In genomic region chr6:136751478-136751956, GRCh38 we compare ENCODE assay signal across 8 cellular contexts. TPM values are rescaled to one million over a fixed set of nuclear protein-coding genes. Genes with fewer than 3 reads are reported as not detected.
A peak's percentile ranks its signal among the peaks of the same experiment; 100 is the strongest.
DNase-seq lines count a peak whose midpoint lies in the region; ATAC-seq and TF ChIP-seq lines count a peak whose summit lies in the region.

No MANE protein-coding gene starts in this region.

- H2BK120ac ChIP-seq in mesenchymal stem cell (ENCODE audit: low read depth, low read length): no peak overlapping the region

- H2AFZ ChIP-seq in mammary epithelial cell (ENCODE audit: low read depth, low read length) (no peak overlapping the region), mesenchymal stem cell (ENCODE audit: low read depth, low read length) (no peak overlapping the region)

- no peaks in the 10 kb centered on the region for H3K9me3 ChIP-seq in breast epithelium
- H3K9me3 ChIP-seq in mammary epithelial cell (replicated peaks; ENCODE audit: insufficient read depth, low read length): no peaks in the 10 kb centered on the region
- no peaks in the 10 kb centered on the region for H3K9me3 ChIP-seq in mesenchymal stem cell (ENCODE audit: control insufficient read depth, low read length)
- H3K9me3 ChIP-seq in testis: no peaks in the 10 kb centered on the region

- H4K91ac ChIP-seq in mesenchymal stem cell (ENCODE audit: low read length): no peak overlapping the region

- H3K23ac ChIP-seq in mesenchymal stem cell (ENCODE audit: low read length in 2 of 2): no peak overlapping the region

- WGBS in mammary epithelial cell (ENCODE audit: low coverage, missing lambda C conversion rate): 100% methylated on average over 4 of the region's 5 CpGs
- 96% methylated on average over 3 of the region's 5 CpGs for WGBS in mesenchymal stem cell
- WGBS in testis, 2 donors: 57% methylated on average over 5 of the region's 5 CpGs

- CTCF ChIA-PET in mammary epithelial cell (lab: Charles Lee; ENCODE audit: low non-redundant PET): no interaction called here

- H2AK5ac ChIP-seq in mesenchymal stem cell (ENCODE audit: low read length, severe bottlenecking): no peak overlapping the region

- no peak overlapping the region for H3K4ac ChIP-seq in mesenchymal stem cell (ENCODE audit: low read depth in 1 of 2, low read length in 2 of 2)

- intact Hi-C loops in breast epithelium (cut with DNase I; ENCODE audit: low total_unique reads): no loop called here
- intact Hi-C loops in mammary epithelial cell (cut with micrococcal nuclease): no loop called here
- intact Hi-C loops in testis (cut with DNase I; ENCODE audit: low total_unique reads): no loop called here

- H3K9ac ChIP-seq in mammary epithelial cell (ENCODE audit: insufficient read depth, low read length) (no peak overlapping the region), mesenchymal stem cell (ENCODE audit: low read length) (peak overlapping the region; percentile 46)

- DNase-seq in breast epithelium (ENCODE audit: low spot score in 2 of 2): no peak
- no peak for DNase-seq in mammary epithelial cell
- DNase-seq in SKM-1 (lab: John Stamatoyannopoulos, UW; ENCODE audit: unreplicated experiment): peak; percentile 55
- DNase-seq in mesenchymal stem cell: no peak
- DNase-seq in testis: no peak
- DNase-seq in chondrocyte (ENCODE audit: low spot score): no peak
- DNase-seq in SK-N-DZ (ENCODE audit: low spot score): no peak

- no peak overlapping the region for H3K27ac Mint-ChIP-seq in chondrocyte (ENCODE audit: unreplicated experiment)

- no peak overlapping the region for H3K14ac ChIP-seq in mesenchymal stem cell (ENCODE audit: low read length in 2 of 2)

- no peak overlapping the region for H3K4me3 Mint-ChIP-seq in chondrocyte (ENCODE audit: unreplicated experiment)

- no peak overlapping the region for H3K4me3 ChIP-seq in breast epithelium
- H3K4me3 ChIP-seq in mammary epithelial cell (replicated peaks in 1 of 3; ENCODE audit: insufficient read depth in 1 of 3, low read depth in 2 of 3, low read length in 3 of 3): no peak overlapping the region
- H3K4me3 ChIP-seq in mesenchymal stem cell (ENCODE audit: insufficient read depth in 1 of 2, low read depth in 1 of 2, low read length in 2 of 2): no peak overlapping the region
- no peak overlapping the region for H3K4me3 ChIP-seq in testis

- H3K36me3 Mint-ChIP-seq in chondrocyte (ENCODE audit: low read depth): no peaks in the 10 kb centered on the region

- H3K27me3 ChIP-seq in breast epithelium (no peaks in the 10 kb centered on the region), mammary epithelial cell (ENCODE audit: insufficient read depth, low read length) (no peaks in the 10 kb centered on the region), mesenchymal stem cell (ENCODE audit: control insufficient read depth in 1 of 2, insufficient read depth in 1 of 2, low read length in 2 of 2) (no peaks in the 10 kb centered on the region), testis (no peaks in the 10 kb centered on the region)

- H4K20me1 ChIP-seq in mammary epithelial cell (ENCODE audit: insufficient read depth, low read length): no peaks in the 10 kb centered on the region

- H3K27me3 Mint-ChIP-seq in chondrocyte (ENCODE audit: low read depth): no peaks in the 10 kb centered on the region

- peak; percentile 92 for ATAC-seq in HG02938 (IDR thresholded peaks at IDR 0.05; ENCODE audit: unreplicated experiment)

- no TSS peak for BruUV-seq in mammary epithelial cell (replicated peaks; lab: Mats Ljungman, UMichigan)

- TF ChIP-seq CTCF in breast epithelium (IDR thresholded peaks at IDR 0.05) (no peak), mammary epithelial cell (conservative IDR thresholded peaks at IDR 0.05 in 1 of 2, IDR thresholded peaks at IDR 0.05 in 1 of 2; ENCODE audit: extremely low read depth in 1 of 2, insufficient read depth in 1 of 2, low read depth in 1 of 2, low read length in 2 of 2) (no peak), testis (IDR thresholded peaks at IDR 0.05) (no peak), chondrocyte (IDR thresholded peaks at IDR 0.05) (no peak)

- dilution Hi-C loops in mammary epithelial cell (cut with HindIII; ENCODE audit: low sequenced_read_pairs): no loop called here

- no peak overlapping the region for H2BK12ac ChIP-seq in mesenchymal stem cell (ENCODE audit: low read length in 2 of 2)

- no peaks in the 10 kb centered on the region for H3K9me3 Mint-ChIP-seq in chondrocyte (ENCODE audit: low read depth)

- in situ Hi-C loops in mammary epithelial cell (cut with MboI; ENCODE audit: low sequenced_read_pairs in 2 of 2): no loop called here

- H2BK5ac ChIP-seq in mesenchymal stem cell (ENCODE audit: low read depth, low read length, poor library complexity, severe bottlenecking): no peak overlapping the region

- no peak overlapping the region for H4K8ac ChIP-seq in mesenchymal stem cell (ENCODE audit: low read length)

- H3K36me3 ChIP-seq in breast epithelium: no peaks in the 10 kb centered on the region
- no peaks in the 10 kb centered on the region for H3K36me3 ChIP-seq in mammary epithelial cell (ENCODE audit: insufficient read depth, low read length)
- H3K36me3 ChIP-seq in mesenchymal stem cell (ENCODE audit: control insufficient read depth in 1 of 2, insufficient read depth in 2 of 2, low read depth in 1 of 2, low read length in 2 of 2): no peaks in the 10 kb centered on the region
- no peaks in the 10 kb centered on the region for H3K36me3 ChIP-seq in testis (ENCODE audit: low read depth, missing control alignments)

- H3K4me1 Mint-ChIP-seq in chondrocyte (ENCODE audit: low read depth): peaks cover 6% of the 10 kb centered on the region

- H3K27ac ChIP-seq in breast epithelium (peak overlapping the region; percentile 45 to 62), mammary epithelial cell (ENCODE audit: insufficient read depth, low read depth, low read length) (no peak overlapping the region), mesenchymal stem cell (ENCODE audit: low read length, poor library complexity, severe bottlenecking) (no peak overlapping the region), testis (peak overlapping the region in 1 of 2 donors; percentile 24)

- H3K4me2 ChIP-seq in mammary epithelial cell (ENCODE audit: insufficient read depth, low read depth, low read length): no peak overlapping the region
- H3K4me2 ChIP-seq in mesenchymal stem cell (ENCODE audit: low read length, poor library complexity, severe bottlenecking): no peak overlapping the region

- no peak for TF ChIP-seq POLR2A in breast epithelium (IDR thresholded peaks at IDR 0.05)
- TF ChIP-seq POLR2A in testis (IDR thresholded peaks at IDR 0.05): no peak

- H2BK15ac ChIP-seq in mesenchymal stem cell (ENCODE audit: low read depth, poor library complexity, severe bottlenecking): no peak overlapping the region

- no peak overlapping the region for H3K18ac ChIP-seq in mesenchymal stem cell (ENCODE audit: low read depth in 1 of 2, low read length in 2 of 2)

- peaks cover 23% of the 10 kb centered on the region for H3K79me1 ChIP-seq in mesenchymal stem cell (replicated peaks; ENCODE audit: low read length, poor library complexity, severe bottlenecking)

- H3K4me1 ChIP-seq in breast epithelium (no peaks in the 10 kb centered on the region), mammary epithelial cell (ENCODE audit: insufficient read depth, low read length) (no peaks in the 10 kb centered on the region), mesenchymal stem cell (ENCODE audit: control insufficient read depth, insufficient read depth, low read depth, low read length) (no peaks in the 10 kb centered on the region), testis (peaks cover 13% of the 10 kb centered on the region)

- no peaks in the 10 kb centered on the region for H3K79me2 ChIP-seq in mammary epithelial cell (ENCODE audit: insufficient read depth, low read length)

RNA-seq across cellular contexts. Expression of gene MAP3K5, which starts 40.8 kb away (rescaled TPM):
- total RNA-seq in breast epithelium (10 to 100 TPM; 18.6 to 40.0 (median 33.2) TPM), mammary epithelial cell (1 to 10 TPM; 4.2 to 8.8 TPM), testis (10 to 100 TPM; 46.1 to 55.3 TPM), chondrocyte (2.1 to 5.1 TPM (median 4.6 TPM) in 3 replicates)
- polyA plus RNA-seq in mammary epithelial cell (2.4 TPM), testis (ENCODE audit: insufficient read depth, low read depth, low replicate concordance) (21.3 TPM)
- polyA minus RNA-seq in mammary epithelial cell: 3.3 TPM
- polyA plus RNA-seq in mesenchymal stem cell (2013, experiment 1 of 2): 9.8 TPM
- polyA plus RNA-seq in mesenchymal stem cell (2013, experiment 2 of 2): 10.1 TPM
- polyA plus RNA-seq in SK-N-DZ (2014; cell fraction: cytosol; rRNA removed): 2.3 and 3.9 TPM in 2 replicates
- polyA plus RNA-seq in SK-N-DZ (2014; cell fraction: nucleus; rRNA removed): 2.8 and 5.1 TPM in 2 replicates

Comparison
In these comparisons a context has a peak if more than half of its experiments do, and no peak if none do; other contexts are left out.
1. H3K27ac ChIP-seq: peak in breast epithelium (2 of 2); none in mammary epithelial cell (single experiment) and mesenchymal stem cell (single experiment).